Comparison of ENCODE assay signal across 11 cellular contexts in genomic region chr21:37915516-37915915, GRCh38. TPM values are rescaled to one million over a fixed set of nuclear protein-coding genes. Genes with fewer than 3 reads are reported as not detected.
DNase-seq lines count a peak whose midpoint lies in the region; ATAC-seq, FAIRE-seq and TF ChIP-seq lines count a peak whose summit lies in the region.
"Had no signal": no experiment of that assay in that cellular context is flagged by ENCODE, and none has a peak within 500 bp of the region (broad histone marks: within the 10 kb centered on the region; RNA-seq: fewer than 3 reads in every experiment).

No MANE protein-coding gene starts in this region.

- 3 to 4% methylated on average over 28 of the region's 28 CpGs for WGBS in pancreas, 2 donors

- POLR2A ChIA-PET in RWPE1 (lab: Yijun Ruan, JAX; ENCODE audit: low non-redundant PET) = no interaction called here

- H3K27me3 ChIP-seq in endocrine pancreas (ENCODE audit: control insufficient read depth, insufficient read depth, low read length) = no peaks in the 10 kb centered on the region
- peaks cover 6 to 47% (median 11%) of the 10 kb centered on the region in 4 donors for H3K27me3 ChIP-seq in pancreas

- intact Hi-C loops in pancreas (cut with DNase I) = loop anchor here in 1 of 3 donors (10.0 kb wide), 1 partner anchor 201 kb away; no protein-coding TSS in a partner anchor

- no peaks in the 10 kb centered on the region for H3K9me3 ChIP-seq in endocrine pancreas (ENCODE audit: control insufficient read depth, low read length)
- no peaks in the 10 kb centered on the region for H3K9me3 ChIP-seq in pancreas

- peak in 3 of 4 donors; percentile 8 to 33 (median 20) for ATAC-seq in pancreas
- ATAC-seq in GM19324 (IDR thresholded peaks at IDR 0.05; ENCODE audit: low FRiP score, unreplicated experiment) = no peak

- H3K27ac ChIP-seq in pancreas (no peak overlapping the region), RWPE1 (no peak overlapping the region)

- H3K4me3 ChIP-seq in endocrine pancreas (ENCODE audit: control insufficient read depth, insufficient read depth, low read length) (peak overlapping the region; percentile 96), pancreas (peak overlapping the region in 1 of 4 donors; percentile 28)

- peak overlapping the region; percentile 86 for H3K9ac ChIP-seq in endocrine pancreas (ENCODE audit: control insufficient read depth, insufficient read depth, low read length)

- no peaks in the 10 kb centered on the region for H3K36me3 ChIP-seq in endocrine pancreas (ENCODE audit: control insufficient read depth, insufficient read depth, low read length)
- no peaks in the 10 kb centered on the region for H3K36me3 ChIP-seq in pancreas

- DNase-seq in G401 (ENCODE audit: low spot score) (peak; percentile 69), NCI-H524 (lab: John Stamatoyannopoulos, UW) (peak; percentile 31 to 69), pancreas (no peak), RWPE1 (ENCODE audit: low spot score) (no peak), urothelium cell line (ENCODE audit: low spot score) (no peak), SW480 (ENCODE audit: low spot score) (no peak)
- DNase-seq: activated CD8-positive, alpha-beta memory T cell treated with anti-CD3 and anti-CD28 coated beads for 24 hours; GF-D8 had no signal

- CTCF ChIA-PET in RWPE1 (lab: Yijun Ruan, JAX) = no interaction called here

- TF ChIP-seq CTCF in pancreas (IDR thresholded peaks at IDR 0.05) (no peak), RWPE1 (conservative IDR thresholded peaks at IDR 0.05; ENCODE audit: low read depth) (no peak)

- H3K4me1 ChIP-seq in endocrine pancreas (ENCODE audit: control insufficient read depth, insufficient read depth, low read length) (peaks cover 8% of the 10 kb centered on the region), pancreas (peaks cover 0 to 3% (median 0%) of the 10 kb centered on the region in 3 donors)

- in situ Hi-C loops in G401 (cut with HindIII; ENCODE audit: low sequenced_read_pairs) = no loop called here

- FAIRE-seq in pancreas (lab: Jason Lieb, UNC) = no peak
- no peak for FAIRE-seq in urothelium cell line (lab: Jason Lieb, UNC)
- FAIRE-seq: bronchial epithelial cell had no signal

RNA-seq across cellular contexts. Expression of gene KCNJ6, which starts 0.7 kb away (rescaled TPM):
- total RNA-seq in G401 (2014; rRNA removed; shearing (Covaris generic)) = not detected in 2 replicates
- 1 to 10 TPM in 2 of 6 donors, under 1 TPM in 4; 0.28 to 1.4 (median 0.55) TPM for total RNA-seq in pancreas
- 1 to 10 TPM in 1 of 2 donors, under 1 TPM in 1; 0.30 to 1.9 TPM for polyA plus RNA-seq in pancreas
- total RNA-seq: bronchial epithelial cell had no signal

Comparison
In these comparisons a context has a peak if more than half of its experiments do, and no peak if none do; other contexts are left out.
1. DNase-seq: peak in G401 (single experiment) and NCI-H524 (2 of 2); none in pancreas (0 of 6), RWPE1 (single experiment), urothelium cell line (single experiment) and SW480 (single experiment).